In the genomic region with DNA sequence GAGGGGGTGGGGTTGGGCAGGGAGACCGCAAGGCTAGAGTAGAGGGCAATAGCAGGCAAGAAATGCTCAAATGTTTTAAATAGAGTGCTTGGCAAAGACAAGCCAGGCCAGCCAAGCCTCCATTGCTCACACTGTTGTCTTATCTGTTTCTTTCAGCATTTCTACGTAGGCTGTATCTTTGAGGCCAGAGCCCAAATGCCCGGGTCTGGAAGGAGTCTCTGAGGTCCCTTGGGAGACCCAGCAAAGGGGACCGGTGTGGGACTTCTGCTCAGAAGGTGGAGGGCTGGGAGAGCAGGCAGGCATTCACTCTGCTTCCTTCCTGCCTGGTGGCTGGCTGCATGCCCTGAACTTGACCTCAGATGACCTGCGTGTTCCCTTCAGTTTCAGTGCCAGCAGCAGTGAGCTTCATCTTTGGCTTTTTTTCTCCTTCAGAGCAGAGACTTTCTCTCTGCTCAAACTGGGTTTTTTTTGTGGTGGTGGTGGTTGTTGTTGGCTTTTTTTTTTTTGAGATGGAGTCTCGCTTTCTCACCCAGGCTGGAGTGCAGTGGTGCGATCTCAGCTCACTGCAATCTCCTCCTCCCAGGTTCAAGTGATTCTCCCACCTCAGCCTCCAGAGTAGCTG, we compare ENCODE assay signal across 8 cellular contexts. TPM values are rescaled to one million over a fixed set of nuclear protein-coding genes. Genes with fewer than 3 reads are reported as not detected.
DNase-seq lines count a peak whose midpoint lies in the region; ATAC-seq and TF ChIP-seq lines count a peak whose summit lies in the region.

No MANE protein-coding gene starts in this region.

- H3K27ac ChIP-seq in uterus, result no peak overlapping the region

- no peak overlapping the region for H3K4me3 ChIP-seq in uterus

- DNase-seq in activated naive CD4-positive, alpha-beta T cell treated with Interleukin-2 at 50 U/mL for 16 hours, result peak; percentile 41
- no peak for DNase-seq in activated naive CD4-positive, alpha-beta T cell treated with anti-CD3 and anti-CD28 coated beads, Interleukin-2, amount 50 U/mL, for 16 hours
- DNase-seq in NCI-H2029 treated with DMSO at 0.1 percent for 48 hours (lab: John Stamatoyannopoulos, UW) (peak; percentile 21), activated T-helper 1 cell treated with Interleukin-2 at 50 U/mL for 16 hours (ENCODE audit: low read depth) (peak; percentile 25), left kidney (ENCODE audit: low read depth, low spot score) (peak; percentile 15), uterus (peak; percentile 37 to 59), NCI-H69 (lab: John Stamatoyannopoulos, UW) (no peak)

- intact Hi-C loops in uterus (cut with DNase I; ENCODE audit: low total_unique reads), result no loop called here

- no peaks in the 10 kb centered on the region for H3K36me3 ChIP-seq in uterus

- no peak for TF ChIP-seq CTCF in uterus (IDR thresholded peaks at IDR 0.05)

- H3K27me3 ChIP-seq in uterus, result no peaks in the 10 kb centered on the region

- no peak for TF ChIP-seq POLR2A in uterus (IDR thresholded peaks at IDR 0.05)

- ATAC-seq in HG02840 (IDR thresholded peaks at IDR 0.05; ENCODE audit: low FRiP score, unreplicated experiment), result peak; percentile 61

- H3K4me1 ChIP-seq in uterus, result no peaks in the 10 kb centered on the region

- H3K9me3 ChIP-seq in uterus, result no peaks in the 10 kb centered on the region

RNA-seq across cellular contexts. Expression of a gene that starts 13.7 kb away (rescaled TPM):
- 10 to 100 TPM in 2 of 4 donors, 1 to 10 TPM in 2; 1.3 to 12.0 (median 7.8) TPM for total RNA-seq in uterus

RNA-seq across cellular contexts. Expression of a gene that starts 44.3 kb away (rescaled TPM):
- 100 to 1,000 TPM in 1 of 4 donors, 10 to 100 TPM in 3; 43.6 to 128 (median 58.6) TPM for total RNA-seq in uterus

Comparison
In these comparisons a context has a peak if more than half of its experiments do, and no peak if none do; other contexts are left out.
1. DNase-seq: peak in activated naive CD4-positive, alpha-beta T cell treated with Interleukin-2 at 50 U/mL for 16 hours (single experiment), NCI-H2029 treated with DMSO at 0.1 percent for 48 hours (single experiment), activated T-helper 1 cell treated with Interleukin-2 at 50 U/mL for 16 hours (single experiment), left kidney (single experiment) and uterus (2 of 2); none in activated naive CD4-positive, alpha-beta T cell treated with anti-CD3 and anti-CD28 coated beads, Interleukin-2, amount 50 U/mL, for 16 hours (single experiment) and NCI-H69 (single experiment).